10 cellular contexts compared by ENCODE assay signal in the genomic region with DNA sequence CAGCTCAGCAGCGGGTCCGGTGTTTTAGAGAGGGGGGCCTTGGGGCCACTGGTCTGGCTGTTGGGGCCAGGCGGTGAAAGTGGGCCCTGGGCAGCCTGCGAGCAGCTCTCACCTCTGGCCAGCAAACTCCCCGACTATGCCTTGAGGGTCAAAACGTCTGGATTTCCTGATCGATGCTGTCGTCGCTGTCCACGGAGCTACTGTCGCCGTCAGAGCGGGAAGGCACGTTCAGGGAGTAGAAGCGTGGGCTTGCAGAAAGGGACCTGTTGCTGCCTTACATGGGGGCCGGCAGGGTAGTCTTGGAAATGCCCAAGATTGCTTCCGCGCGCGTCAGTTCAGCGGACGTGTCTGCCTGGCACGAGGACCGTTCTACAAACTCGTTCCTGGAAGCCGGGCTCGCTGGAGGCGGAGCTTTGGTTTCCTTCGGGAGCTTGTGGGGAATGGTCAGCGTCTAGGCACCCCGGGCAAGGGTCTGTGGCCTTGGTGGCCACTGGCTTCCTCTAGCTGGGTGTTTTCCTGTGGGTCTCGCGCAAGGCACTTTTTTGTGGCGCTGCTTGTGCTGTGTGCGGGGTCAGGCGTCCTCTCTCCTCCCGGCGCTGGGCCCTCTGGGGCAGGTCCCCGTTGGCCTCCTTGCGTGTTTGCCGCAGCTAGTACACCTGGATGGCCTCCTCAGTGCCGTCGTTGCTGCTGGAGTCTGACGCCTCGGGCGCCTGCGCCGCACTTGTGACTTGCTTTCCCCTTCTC. TPM values are rescaled to one million over a fixed set of nuclear protein-coding genes. Genes with fewer than 3 reads are reported as not detected.
DNase-seq lines count a peak whose midpoint lies in the region; ATAC-seq lines count a peak whose summit lies in the region.
"Had no signal": no experiment of that assay in that cellular context is flagged by ENCODE, and none has a peak within 500 bp of the region (broad histone marks: within the 10 kb centered on the region; RNA-seq: fewer than 3 reads in every experiment).

No MANE protein-coding gene starts in this region.

- H3K4me3 ChIP-seq in CD8-positive, alpha-beta memory T cell (ENCODE audit: low read length): peak overlapping the region; percentile 57
- peak overlapping the region; percentile 35 for H3K4me3 ChIP-seq in rectal smooth muscle tissue (ENCODE audit: low read length)

- H3K9ac ChIP-seq in rectal smooth muscle tissue (ENCODE audit: low read length): no peak overlapping the region

- no peak overlapping the region for H3K27ac ChIP-seq in CD8-positive, alpha-beta memory T cell (ENCODE audit: low read depth, low read length)
- no peak overlapping the region for H3K27ac ChIP-seq in rectal smooth muscle tissue (ENCODE audit: low read depth, low read length)

- peaks cover 4% of the 10 kb centered on the region for H3K4me1 ChIP-seq in CD8-positive, alpha-beta memory T cell (ENCODE audit: insufficient read depth, low read length)
- H3K4me1 ChIP-seq in rectal smooth muscle tissue (ENCODE audit: control insufficient read depth, insufficient read depth, low read length): no peaks in the 10 kb centered on the region

- H3K36me3 Mint-ChIP-seq in CD8-positive, alpha-beta memory T cell: peaks cover 11 to 36% (median 20%) of the 10 kb centered on the region in 3 donors

- peaks cover 0 to 3% of the 10 kb centered on the region in 2 donors for H3K27me3 Mint-ChIP-seq in CD8-positive, alpha-beta memory T cell

- POLR2A ChIA-PET in CD8-positive, alpha-beta memory T cell (lab: Charles Lee): interaction anchor here (0.6 kb wide), 1 partner anchor 261 kb away, joined by 3 read pairs; no protein-coding TSS in a partner anchor

- H3K9me3 Mint-ChIP-seq in CD8-positive, alpha-beta memory T cell: peaks cover 1 to 13% (median 7%) of the 10 kb centered on the region in 5 donors

- no peaks in the 10 kb centered on the region for H3K27me3 ChIP-seq in CD8-positive, alpha-beta memory T cell (ENCODE audit: insufficient read depth, low read length, poor library complexity, severe bottlenecking)
- H3K27me3 ChIP-seq in rectal smooth muscle tissue (ENCODE audit: control insufficient read depth, insufficient read depth, low read length): no peaks in the 10 kb centered on the region

- DNase-seq in CD8-positive, alpha-beta memory T cell: peak in 2 of 5 donors; percentile 15 to 48
- peak; percentile 19 for DNase-seq in activated CD8-positive, alpha-beta memory T cell treated with anti-CD3 and anti-CD28 coated beads, Interleukin-2, amount 50 U/mL, for 4 hours
- DNase-seq in Right ventricle myocardium superior: peak; percentile 46
- DNase-seq in cortex of kidney (lab: John Stamatoyannopoulos, UW): no peak
- DNase-seq: DMS53, NCI-H1436 treated with DMSO at 0.1 percent for 48 hours had no signal

- H3K27ac Mint-ChIP-seq in CD8-positive, alpha-beta memory T cell: peak overlapping the region in 6 of 8 donors; percentile 52 to 90 (median 70)

- CTCF ChIA-PET in CD8-positive, alpha-beta memory T cell (lab: Charles Lee): interaction anchor here (0.7 to 1.7 kb wide), 4 partner anchors 10 to 281 kb away, joined by 3 to 4 read pairs (median 4); partner anchors contain the start of gene NUDT15

- intact Hi-C loops in Right ventricle myocardium superior (cut with DNase I): no loop called here

- ATAC-seq in Right ventricle myocardium superior (ENCODE audit: poor library complexity) (peak; percentile 12), GM21526 (IDR thresholded peaks at IDR 0.05; ENCODE audit: low FRiP score, unreplicated experiment) (no peak), GM21381 (IDR thresholded peaks at IDR 0.05; ENCODE audit: unreplicated experiment) (no peak), HG03045 (IDR thresholded peaks at IDR 0.05; ENCODE audit: unreplicated experiment) (no peak)

- no peaks in the 10 kb centered on the region for H3K9me3 ChIP-seq in CD8-positive, alpha-beta memory T cell (ENCODE audit: low read length)

- peaks cover 16 to 41% (median 18%) of the 10 kb centered on the region in 3 donors for H3K4me1 Mint-ChIP-seq in CD8-positive, alpha-beta memory T cell

- peak overlapping the region; percentile 79 to 92 (median 83) for H3K4me3 Mint-ChIP-seq in CD8-positive, alpha-beta memory T cell

- no peaks in the 10 kb centered on the region for H3K36me3 ChIP-seq in CD8-positive, alpha-beta memory T cell (ENCODE audit: insufficient read depth, low read length)
- no peaks in the 10 kb centered on the region for H3K36me3 ChIP-seq in rectal smooth muscle tissue (ENCODE audit: control insufficient read depth, insufficient read depth, low read length)

RNA-seq across cellular contexts. Expression of gene RB1, which starts 15.3 kb away (rescaled TPM):
- 10 to 100 TPM; 38.2 to 38.9 TPM for total RNA-seq in CD8-positive, alpha-beta memory T cell
- polyA plus RNA-seq in CD8-positive, alpha-beta memory T cell: 16.8 TPM
- total RNA-seq in Right ventricle myocardium superior: 24.4 TPM
